In genomic region chr17:35213412-35213925, GRCh38 we compare ENCODE assay signal across 21 cellular contexts. TPM values are rescaled to one million over a fixed set of nuclear protein-coding genes. Genes with fewer than 3 reads are reported as not detected.
DNase-seq lines count a peak whose midpoint lies in the region; ATAC-seq, FAIRE-seq and TF ChIP-seq lines count a peak whose summit lies in the region.
"Had no signal": no experiment of that assay in that cellular context is flagged by ENCODE, and none has a peak within 500 bp of the region (broad histone marks: within the 10 kb centered on the region; RNA-seq: fewer than 3 reads in every experiment).

No MANE protein-coding gene starts in this region.

- H3K9me3 Mint-ChIP-seq in activated naive CD4-positive, alpha-beta T cell treated with anti-CD3 and anti-CD28 coated beads, Interleukin-2, amount 50 U/mL, for 24 hours, result peaks cover 5% of the 10 kb centered on the region
- H3K9me3 Mint-ChIP-seq: nephron had no signal

- no peaks in the 10 kb centered on the region for H3K36me3 ChIP-seq in endothelial cell of umbilical vein (ENCODE audit: control insufficient read depth in 2 of 2, extremely low read depth in 1 of 2, insufficient read depth in 2 of 2, low read length in 2 of 2)
- no peaks in the 10 kb centered on the region for H3K36me3 ChIP-seq in subcutaneous abdominal adipose tissue (ENCODE audit: control insufficient read depth in 5 of 5, insufficient read depth in 5 of 5, low read length in 5 of 5)
- H3K36me3 ChIP-seq: left lung, prostate gland had no signal

- H3K27me3 Mint-ChIP-seq in activated naive CD4-positive, alpha-beta T cell treated with anti-CD3 and anti-CD28 coated beads, Interleukin-2, amount 50 U/mL, for 24 hours, result no peaks in the 10 kb centered on the region
- no peaks in the 10 kb centered on the region for H3K27me3 Mint-ChIP-seq in T-helper 17 cell

- ATAC-seq in T-helper 17 cell, result no peak
- no peak for ATAC-seq in GM21423 (IDR thresholded peaks at IDR 0.05; ENCODE audit: unreplicated experiment)
- no peak for ATAC-seq in HG02571 (IDR thresholded peaks at IDR 0.05; ENCODE audit: unreplicated experiment)
- ATAC-seq: K562, left lung had no signal

- no peak for TF ChIP-seq POLR2A in endothelial cell of umbilical vein (IDR thresholded peaks at IDR 0.05; ENCODE audit: low read depth, low read length)

- H3K9ac ChIP-seq in endothelial cell of umbilical vein (replicated peaks; ENCODE audit: extremely low read depth, insufficient read depth, low read length) (no peak overlapping the region), subcutaneous abdominal adipose tissue (ENCODE audit: low read length in 5 of 5) (no peak overlapping the region)

- H3K4me3 ChIP-seq in endothelial cell of umbilical vein (replicated peaks in 1 of 3; ENCODE audit: insufficient read depth in 1 of 3, low read depth in 1 of 3, low read length in 3 of 3), result no peak overlapping the region
- no peak overlapping the region for H3K4me3 ChIP-seq in subcutaneous abdominal adipose tissue (ENCODE audit: low read depth in 1 of 5, low read length in 5 of 5)
- H3K4me3 ChIP-seq: K562, left lung, prostate gland had no signal

- BruUV-seq in endothelial cell of umbilical vein (replicated peaks; lab: Mats Ljungman, UMichigan), result no TSS peak

- no peak overlapping the region for H3K27ac ChIP-seq in endothelial cell of umbilical vein (ENCODE audit: insufficient read depth, low read depth, low read length)
- peak overlapping the region; percentile 14 for H3K27ac ChIP-seq in subcutaneous abdominal adipose tissue (ENCODE audit: low read depth, low read length)
- H3K27ac ChIP-seq: HL-60, prostate gland, VCaP had no signal

- peaks cover 92% of the 10 kb centered on the region for H3K4me1 Mint-ChIP-seq in activated naive CD4-positive, alpha-beta T cell treated with anti-CD3 and anti-CD28 coated beads, Interleukin-2, amount 50 U/mL, for 24 hours
- peaks cover 64% of the 10 kb centered on the region for H3K4me1 Mint-ChIP-seq in T-helper 17 cell
- H3K4me1 Mint-ChIP-seq: nephron had no signal

- H3K4me2 ChIP-seq in endothelial cell of umbilical vein (ENCODE audit: insufficient read depth, low read length), result no peak overlapping the region

- POLR2A ChIA-PET in endothelial cell of umbilical vein (lab: Charles Lee), result no interaction called here

- CTCF ChIA-PET in endothelial cell of umbilical vein (lab: Charles Lee), result no interaction called here

- no peaks in the 10 kb centered on the region for H3K9me3 ChIP-seq in T-helper 17 cell (ENCODE audit: control insufficient read depth, low read length, poor library complexity, severe bottlenecking)
- H3K9me3 ChIP-seq in endothelial cell of umbilical vein (replicated peaks; ENCODE audit: control insufficient read depth, insufficient read depth, low read length), result no peaks in the 10 kb centered on the region
- no peaks in the 10 kb centered on the region for H3K9me3 ChIP-seq in subcutaneous abdominal adipose tissue (ENCODE audit: control insufficient read depth in 5 of 5, low read length in 5 of 5)
- H3K9me3 ChIP-seq: left lung, prostate gland had no signal

- peaks cover 11 to 23% of the 10 kb centered on the region in 2 experiments for H3K27me3 ChIP-seq in endothelial cell of umbilical vein (ENCODE audit: control insufficient read depth in 2 of 2, insufficient read depth in 2 of 2, low read length in 2 of 2)
- no peaks in the 10 kb centered on the region for H3K27me3 ChIP-seq in subcutaneous abdominal adipose tissue (ENCODE audit: control insufficient read depth in 5 of 5, insufficient read depth in 4 of 5, low read length in 5 of 5)
- H3K27me3 ChIP-seq: left lung had no signal

- H3K4me3 Mint-ChIP-seq in activated naive CD4-positive, alpha-beta T cell treated with anti-CD3 and anti-CD28 coated beads, Interleukin-2, amount 50 U/mL, for 24 hours, result peak overlapping the region; percentile 63
- H3K4me3 Mint-ChIP-seq in T-helper 17 cell, result peak overlapping the region; percentile 86
- H3K4me3 Mint-ChIP-seq: nephron had no signal

- DNase-seq in activated naive CD4-positive, alpha-beta T cell (lab: John Stamatoyannopoulos, UW), result no peak
- DNase-seq in T-helper 17 cell, result no peak
- peak; percentile 21 for DNase-seq in endothelial cell of umbilical vein (ENCODE audit: low read depth, low spot score)
- no peak for DNase-seq in NCI-H187 (lab: John Stamatoyannopoulos, UW)
- DNase-seq: amniotic stem cell, Calu3, cerebellar nuclear complex, left lung, NCI-H1048, NCI-H774 had no signal

- no peaks in the 10 kb centered on the region for H3K36me3 Mint-ChIP-seq in activated naive CD4-positive, alpha-beta T cell treated with anti-CD3 and anti-CD28 coated beads, Interleukin-2, amount 50 U/mL, for 24 hours
- peaks cover 3% of the 10 kb centered on the region for H3K36me3 Mint-ChIP-seq in T-helper 17 cell (ENCODE audit: low read depth)

- H3K27ac Mint-ChIP-seq in activated naive CD4-positive, alpha-beta T cell treated with anti-CD3 and anti-CD28 coated beads, Interleukin-2, amount 50 U/mL, for 24 hours, result peak overlapping the region; percentile 82
- H3K27ac Mint-ChIP-seq in T-helper 17 cell, result peak overlapping the region; percentile 81
- H3K27ac Mint-ChIP-seq: nephron had no signal

- dilution Hi-C loops in endothelial cell of umbilical vein (cut with MboI; ENCODE audit: extremely low pct_ligation_motif_present, low sequenced_read_pairs), result no loop called here

- intact Hi-C loops in endothelial cell of umbilical vein (cut with micrococcal nuclease), result no loop called here

- no peaks in the 10 kb centered on the region for H4K20me1 ChIP-seq in endothelial cell of umbilical vein (replicated peaks; ENCODE audit: control insufficient read depth, extremely low read depth, insufficient read depth, low read length)

- no peaks in the 10 kb centered on the region for H3K9me1 ChIP-seq in endothelial cell of umbilical vein (replicated peaks; ENCODE audit: control insufficient read depth, extremely low read depth, insufficient read depth, low read length)

- no peaks in the 10 kb centered on the region for H3K79me2 ChIP-seq in endothelial cell of umbilical vein (ENCODE audit: control insufficient read depth, insufficient read depth, low read length)

- TF ChIP-seq CTCF in endothelial cell of umbilical vein (IDR thresholded peaks at IDR 0.05; ENCODE audit: extremely low read depth in 1 of 2, insufficient read depth in 1 of 2, low read depth in 1 of 2, low read length in 2 of 2), result no peak

- FAIRE-seq in endothelial cell of umbilical vein (lab: Jason Lieb, UNC), result peak; percentile 78
- FAIRE-seq: K562 had no signal

- H2AFZ ChIP-seq in endothelial cell of umbilical vein (ENCODE audit: low read depth, low read length), result no peak overlapping the region

- H3K4me1 ChIP-seq in endothelial cell of umbilical vein (ENCODE audit: control insufficient read depth, extremely low read depth, insufficient read depth, low read length) (no peaks in the 10 kb centered on the region), subcutaneous abdominal adipose tissue (ENCODE audit: control insufficient read depth in 5 of 5, insufficient read depth in 5 of 5, low read length in 5 of 5) (peaks cover 0 to 31% (median 2%) of the 10 kb centered on the region in 5 donors)
- H3K4me1 ChIP-seq: prostate gland had no signal

TF ChIP-seq in endothelial cell of umbilical vein, 7 proteins besides CTCF, POLR2A, EP300 and RAD21:
- TF ChIP-seq JUN (IDR thresholded peaks at IDR 0.05; ENCODE audit: borderline replicate concordance, insufficient read depth, insufficient read length, low read depth) (no peak), POLR2AphosphoS5 (IDR thresholded peaks at IDR 0.05; ENCODE audit: insufficient read depth, low read depth, low read length) (no peak), MYC (IDR thresholded peaks at IDR 0.05; ENCODE audit: low read depth, low read length) (no peak), MAX (IDR thresholded peaks at IDR 0.05; ENCODE audit: insufficient read depth, insufficient read length) (no peak), GATA2 (IDR thresholded peaks at IDR 0.05; ENCODE audit: insufficient read depth, insufficient read length, low read depth, low read length) (no peak), EZH2 (IDR thresholded peaks at IDR 0.05; ENCODE audit: borderline replicate concordance, low read depth, low read length, severe bottlenecking) (no peak), FOS (IDR thresholded peaks at IDR 0.05; ENCODE audit: borderline replicate concordance, insufficient read depth, low read length) (no peak)
TF ChIP-seq in endothelial cell of umbilical vein: peak in this region for 0.

RNA-seq across cellular contexts. Expression of gene SLC35G3, which starts 19.3 kb away (rescaled TPM):
- total RNA-seq in T-helper 17 cell, result under 1 TPM in 1 of 2 donors, not detected in 1; 0.32 TPM
- total RNA-seq in endothelial cell of umbilical vein, result not detected in 2 replicates
- not detected in 2 replicates for polyA plus RNA-seq in endothelial cell of umbilical vein
- polyA plus RNA-seq in endothelial cell of umbilical vein (2011; cell fraction: cytosol; rRNA removed), result not detected in 2 replicates
- polyA plus RNA-seq in endothelial cell of umbilical vein (2011; cell fraction: nucleus; rRNA removed), result not detected in 2 replicates
- not detected in 2 replicates for polyA plus RNA-seq in endothelial cell of umbilical vein (2012)
- polyA minus RNA-seq in endothelial cell of umbilical vein, result not detected in 2 replicates
- not detected for polyA minus RNA-seq in endothelial cell of umbilical vein (2011; cell fraction: cytosol; rRNA and poly(A)+ RNA removed)
- not detected in 2 replicates for polyA minus RNA-seq in endothelial cell of umbilical vein (2011; cell fraction: nucleus; rRNA and poly(A)+ RNA removed)
- total RNA-seq: Calu3, fibroblast of villous mesenchyme, G401, K562, left lung had no signal
- polyA plus RNA-seq: K562 had no signal

RNA-seq across cellular contexts. Expression of gene SLFN5, which starts 29.4 kb away (rescaled TPM):
- 100 to 1,000 TPM; 104 to 109 TPM for total RNA-seq in T-helper 17 cell
- total RNA-seq in endothelial cell of umbilical vein, result 15.7 and 24.2 TPM in 2 replicates
- 3.2 and 4.5 TPM in 2 replicates for polyA plus RNA-seq in endothelial cell of umbilical vein
- polyA plus RNA-seq in endothelial cell of umbilical vein (2011; cell fraction: cytosol; rRNA removed), result 4.6 and 5.2 TPM in 2 replicates
- 5.3 and 5.4 TPM in 2 replicates for polyA plus RNA-seq in endothelial cell of umbilical vein (2011; cell fraction: nucleus; rRNA removed)
- 22.7 and 23.1 TPM in 2 replicates for polyA plus RNA-seq in endothelial cell of umbilical vein (2012)
- polyA minus RNA-seq in endothelial cell of umbilical vein, result 22.3 and 23.1 TPM in 2 replicates
- polyA minus RNA-seq in endothelial cell of umbilical vein (2011; cell fraction: cytosol; rRNA and poly(A)+ RNA removed), result 7.9 TPM
- polyA minus RNA-seq in endothelial cell of umbilical vein (2011; cell fraction: nucleus; rRNA and poly(A)+ RNA removed), result 9.7 and 11.1 TPM in 2 replicates
